ENCODE assay signal across 9 cellular contexts in genomic region chr22:24245010-24245409, GRCh38. TPM values are rescaled to one million over a fixed set of nuclear protein-coding genes. Genes with fewer than 3 reads are reported as not detected.
DNase-seq lines count a peak whose midpoint lies in the region; TF ChIP-seq lines count a peak whose summit lies in the region.
"Not testable (repeated sequence)": the region's sequence is repeated elsewhere in the genome, so short reads cannot be mapped to it uniquely, and the experiment has no call there.
"Had no signal": no experiment of that assay in that cellular context is flagged by ENCODE, and none has a peak within 500 bp of the region (broad histone marks: within the 10 kb centered on the region; RNA-seq: fewer than 3 reads in every experiment).

TSS of gene GGT5 (minus strand) at chr22:24245082. CDS start at chr22:24244725, 357 bp downstream.

- TF ChIP-seq CTCF in CD14-positive monocyte (IDR thresholded peaks at IDR 0.05); breast epithelium (IDR thresholded peaks at IDR 0.05); fibroblast of the aortic adventitia (IDR thresholded peaks at IDR 0.05; ENCODE audit: insufficient read depth, low read length); lower leg skin (IDR thresholded peaks at IDR 0.05); testis (IDR thresholded peaks at IDR 0.05): not testable (repeated sequence)

- peak within 1 kb of the TSS; percentile 38 to 71 (median 50) for H3K4me3 ChIP-seq in breast epithelium
- H3K4me3 ChIP-seq in fibroblast of the aortic adventitia (ENCODE audit: low read depth, low read length), result peak within 1 kb of the TSS; percentile 25
- H3K4me3 ChIP-seq in lower leg skin (ENCODE audit: low read depth, poor library complexity, severe bottlenecking), result peak within 1 kb of the TSS; percentile 20
- peak within 1 kb of the TSS in 1 of 2 donors; percentile 44 for H3K4me3 ChIP-seq in testis

- peak within 1 kb of the TSS in 5 of 7 donors; percentile 10 to 68 (median 22) for H3K27ac Mint-ChIP-seq in CD14-positive monocyte
- H3K27ac Mint-ChIP-seq in activated CD4-positive, alpha-beta T cell treated with anti-CD3 and anti-CD28 coated beads, Interleukin-2, amount 10 ng/mL, durations not matched to agents 7 days and 5 days, result peak within 1 kb of the TSS; percentile 72

- peaks cover 52% of the 10 kb centered on the region for H3K4me1 Mint-ChIP-seq in CD14-positive monocyte
- H3K4me1 Mint-ChIP-seq in activated CD4-positive, alpha-beta T cell treated with anti-CD3 and anti-CD28 coated beads, Interleukin-2, amount 10 ng/mL, durations not matched to agents 7 days and 5 days, result peaks cover 42% of the 10 kb centered on the region

- POLR2A ChIA-PET in activated CD4-positive, alpha-beta T cell treated with anti-CD3 and anti-CD28 coated beads, Interleukin-2, amount 10 ng/mL, durations not matched to agents 7 days and 5 days (lab: Charles Lee), result not testable (repeated sequence)

- H3K27me3 Mint-ChIP-seq in CD14-positive monocyte (ENCODE audit: low read depth in 3 of 3); activated CD4-positive, alpha-beta T cell treated with anti-CD3 and anti-CD28 coated beads, Interleukin-2, amount 10 ng/mL, durations not matched to agents 7 days and 5 days: not testable (repeated sequence)

- DNase-seq in CD14-positive monocyte (ENCODE audit: low spot score); activated CD4-positive, alpha-beta T cell treated with anti-CD3 and anti-CD28 coated beads, Interleukin-2, amount 10 ng/mL, durations not matched to agents 7 days and 5 days; fibroblast of the aortic adventitia (ENCODE audit: low read depth); testis: not testable (repeated sequence)
- DNase-seq in NCI-H524 (lab: John Stamatoyannopoulos, UW), result peak; percentile 41 to 75
- peak in 1 of 2 donors; percentile 60 for DNase-seq in breast epithelium (ENCODE audit: low spot score in 2 of 2)
- peak in 1 of 2 donors; percentile 49 for DNase-seq in lower leg skin (ENCODE audit: low spot score in 2 of 2)
- peak; percentile 91 for DNase-seq in posterior vena cava (ENCODE audit: low spot score)

- peak within 1 kb of the TSS; percentile 91 to 94 for H3K27ac ChIP-seq in breast epithelium
- peak within 1 kb of the TSS; percentile 50 to 71 for H3K27ac ChIP-seq in testis

- 10 to 11% methylated on average over 12 of the region's 12 CpGs for WGBS in lower leg skin, 2 donors
- 8 to 20% methylated on average over 10 to 12 of the region's 12 CpGs for WGBS in testis, 2 donors

- H3K9me3 ChIP-seq in breast epithelium, testis: not testable (repeated sequence)

- CTCF ChIA-PET in activated CD4-positive, alpha-beta T cell treated with anti-CD3 and anti-CD28 coated beads, Interleukin-2, amount 10 ng/mL, durations not matched to agents 7 days and 5 days (lab: Charles Lee), result interaction anchor here (1.1 to 2.6 kb wide), 2 partner anchors 13 to 55 kb away, joined by 3 to 10 read pairs; no protein-coding TSS in a partner anchor

- not testable (repeated sequence) for H3K36me3 Mint-ChIP-seq in CD14-positive monocyte; activated CD4-positive, alpha-beta T cell treated with anti-CD3 and anti-CD28 coated beads, Interleukin-2, amount 10 ng/mL, durations not matched to agents 7 days and 5 days (ENCODE audit: low read depth)

- peaks cover 10 to 14% of the 10 kb centered on the region in 2 donors for H3K4me1 ChIP-seq in breast epithelium
- peaks cover 26% of the 10 kb centered on the region for H3K4me1 ChIP-seq in testis

- H3K36me3 ChIP-seq in breast epithelium; testis (ENCODE audit: low read depth, missing control alignments): not testable (repeated sequence)

- TF ChIP-seq POLR2A in breast epithelium (IDR thresholded peaks at IDR 0.05); lower leg skin (IDR thresholded peaks at IDR 0.05); testis (IDR thresholded peaks at IDR 0.05): not testable (repeated sequence)

- intact Hi-C loops in CD14-positive monocyte (cut with micrococcal nuclease), result loop anchor here in 1 of 2 donors (5.0 kb wide), 1 partner anchor 58 kb away; no protein-coding TSS in a partner anchor
- intact Hi-C loops in breast epithelium (cut with DNase I; ENCODE audit: low total_unique reads), result loop anchor here (5.0 kb wide), 1 partner anchor 48 kb away; no protein-coding TSS in a partner anchor
- intact Hi-C loops in lower leg skin (cut with DNase I; ENCODE audit: low total_unique reads), result loop anchor here (5.0 kb wide), 1 partner anchor 58 kb away; no protein-coding TSS in a partner anchor
- intact Hi-C loops in posterior vena cava (cut with DNase I), result loop anchor here in 1 of 2 donors (5.0 kb wide), 2 partner anchors 38 to 58 kb away; no protein-coding TSS in a partner anchor
- intact Hi-C loops in testis (cut with DNase I; ENCODE audit: low total_unique reads), result not testable (repeated sequence)

- H3K4me3 Mint-ChIP-seq in CD14-positive monocyte, result peak within 1 kb of the TSS; percentile 27 to 79
- H3K4me3 Mint-ChIP-seq in activated CD4-positive, alpha-beta T cell treated with anti-CD3 and anti-CD28 coated beads, Interleukin-2, amount 10 ng/mL, durations not matched to agents 7 days and 5 days, result not testable (repeated sequence)

- not testable (repeated sequence) for H3K27me3 ChIP-seq in breast epithelium, testis

- not testable (repeated sequence) for H3K9me3 Mint-ChIP-seq in CD14-positive monocyte; activated CD4-positive, alpha-beta T cell treated with anti-CD3 and anti-CD28 coated beads, Interleukin-2, amount 10 ng/mL, durations not matched to agents 7 days and 5 days

RNA-seq across cellular contexts. Expression of gene GGT5, which starts in this region (rescaled TPM):
- under 1 TPM in 1 of 2 donors, not detected in 1; 0.26 TPM for polyA plus RNA-seq in CD14-positive monocyte
- under 1 TPM; 0.10 to 0.35 TPM for total RNA-seq in activated CD4-positive, alpha-beta T cell treated with anti-CD3 and anti-CD28 coated beads, Interleukin-2, amount 10 ng/mL, durations not matched to agents 7 days and 5 days
- total RNA-seq in breast epithelium, result 100 to 1,000 TPM in 1 of 3 donors, 10 to 100 TPM in 2; 27.1 to 114 (median 61.0) TPM
- 4.4 and 27.8 TPM in 2 replicates for total RNA-seq in fibroblast of the aortic adventitia (ENCODE audit: low replicate concordance)
- 10 to 100 TPM in 3 of 4 donors, 1 to 10 TPM in 1; 9.7 to 54.4 (median 15.3) TPM for total RNA-seq in lower leg skin
- total RNA-seq in posterior vena cava, result 100 to 1,000 TPM in 1 of 2 donors, 10 to 100 TPM in 1; 65.8 to 123 TPM
- 10 to 100 TPM; 15.0 to 22.9 TPM for total RNA-seq in testis
- 27.1 TPM for polyA plus RNA-seq in testis (ENCODE audit: insufficient read depth, low read depth, low replicate concordance)
- total RNA-seq: HT1080 had no signal

Comparison
In these comparisons a context has a peak if more than half of its experiments do, and no peak if none do; other contexts are left out.
1. RNA of gene GGT5 (polyA plus RNA-seq): 27.1 TPM in testis (single experiment); 0.26 TPM in CD14-positive monocyte; every median in the first group is over 10 times any median in the second.